In genomic region chr12:93297536-93297935, GRCh38 we compare ENCODE assay signal across 1 cellular context.
TF ChIP-seq lines count a peak whose summit lies in the region.

No MANE protein-coding gene starts in this region.

TF ChIP-seq in GM23338, 12 proteins besides CTCF, POLR2A, EP300 and RAD21 (continued from another document):
- TF ChIP-seq ZNF462 (CRISPR knock-in tag; IDR thresholded peaks at IDR 0.05): no peak
- TF ChIP-seq CREB1 (CRISPR knock-in tag; IDR thresholded peaks at IDR 0.05; ENCODE audit: low read depth): no peak
- no peak for TF ChIP-seq NANOG (IDR thresholded peaks at IDR 0.05; ENCODE audit: borderline replicate concordance)
- no peak for TF ChIP-seq ZNF331 (CRISPR knock-in tag; IDR thresholded peaks at IDR 0.05; ENCODE audit: low read depth)
- TF ChIP-seq JUNB (IDR thresholded peaks at IDR 0.05; ENCODE audit: unreplicated experiment): no peak
- no peak for TF ChIP-seq EZH2 (IDR thresholded peaks at IDR 0.05; ENCODE audit: low read depth, unreplicated experiment)
- TF ChIP-seq ZNF114 (CRISPR knock-in tag; IDR thresholded peaks at IDR 0.05): no peak
- TF ChIP-seq EZH2phosphoT487 (IDR thresholded peaks at IDR 0.05; ENCODE audit: unreplicated experiment): no peak
- no peak for TF ChIP-seq ETS1 (IDR thresholded peaks at IDR 0.05)
- TF ChIP-seq POLR2AphosphoS5 (IDR thresholded peaks at IDR 0.05; ENCODE audit: low read depth): no peak
- no peak for TF ChIP-seq STAT1 (IDR thresholded peaks at IDR 0.05; ENCODE audit: unreplicated experiment)
